8 cellular contexts compared by ENCODE assay signal in the genomic region with DNA sequence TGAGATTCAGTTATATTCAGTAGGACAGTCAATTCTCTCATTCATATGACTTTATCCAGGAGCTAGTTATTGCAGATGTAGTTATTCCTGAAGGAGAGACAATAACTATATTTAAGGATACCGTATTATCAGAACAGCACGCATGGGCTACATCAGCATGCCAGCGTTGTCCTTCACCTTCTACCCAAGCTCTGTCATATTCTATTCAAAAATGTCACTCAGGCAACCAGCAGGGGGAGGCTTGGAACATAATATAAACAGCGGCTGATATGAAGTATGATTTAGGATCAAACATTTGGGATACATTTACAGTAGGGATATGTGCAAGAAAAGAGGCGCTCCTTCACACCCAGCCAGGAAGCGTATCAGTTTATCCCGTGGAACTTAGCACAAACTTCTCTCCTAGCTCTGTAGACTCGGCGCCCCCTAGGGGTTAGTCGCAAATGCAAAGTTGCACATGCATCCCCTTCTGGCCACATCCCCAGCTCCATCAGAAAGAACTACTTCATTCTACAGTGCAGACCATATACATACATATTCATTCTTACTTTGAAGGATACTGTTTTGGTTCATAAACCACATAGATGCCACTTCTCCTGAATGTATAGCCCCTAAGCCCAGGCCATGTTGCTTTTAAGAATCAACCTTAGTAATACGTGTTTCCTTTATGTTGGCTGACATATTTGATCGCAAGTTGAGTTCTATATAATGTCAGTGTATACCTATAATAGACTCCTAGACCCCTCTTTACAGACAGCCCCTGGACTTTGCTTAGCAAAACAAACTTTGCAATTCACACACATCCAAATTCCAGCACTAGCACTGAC.
DNase-seq lines count a peak whose midpoint lies in the region; ATAC-seq and TF ChIP-seq lines count a peak whose summit lies in the region.

No MANE protein-coding gene starts in this region.

- H4K91ac ChIP-seq in mesenchymal stem cell (ENCODE audit: low read length): no peak overlapping the region

- ATAC-seq in GM18502 (IDR thresholded peaks at IDR 0.05; ENCODE audit: poor library complexity, unreplicated experiment): peak; percentile 70
- peak; percentile 68 for ATAC-seq in HG03432 (IDR thresholded peaks at IDR 0.05; ENCODE audit: unreplicated experiment)

- no peak overlapping the region for H3K4ac ChIP-seq in mesenchymal stem cell (ENCODE audit: low read depth in 1 of 2, low read length in 2 of 2)

- no peaks in the 10 kb centered on the region for H3K36me3 Mint-ChIP-seq in immature natural killer cell

- POLR2A ChIA-PET in SK-N-SH (lab: Yijun Ruan, JAX): no interaction called here

- no peak overlapping the region for H2AFZ ChIP-seq in SK-N-SH (ENCODE audit: low read depth)
- H2AFZ ChIP-seq in mesenchymal stem cell (ENCODE audit: low read depth, low read length): no peak overlapping the region

- H2BK12ac ChIP-seq in mesenchymal stem cell (ENCODE audit: low read length in 2 of 2): no peak overlapping the region

- no peak overlapping the region for H3K4me2 ChIP-seq in SK-N-SH
- no peak overlapping the region for H3K4me2 ChIP-seq in mesenchymal stem cell (ENCODE audit: low read length, poor library complexity, severe bottlenecking)

- H3K36me3 ChIP-seq in SK-N-SH (replicated peaks in 1 of 2; ENCODE audit: control insufficient read depth in 1 of 2, insufficient read depth in 2 of 2, low read length in 1 of 2): no peaks in the 10 kb centered on the region
- H3K36me3 ChIP-seq in mesenchymal stem cell (ENCODE audit: control insufficient read depth in 1 of 2, insufficient read depth in 2 of 2, low read depth in 1 of 2, low read length in 2 of 2): no peaks in the 10 kb centered on the region

- TF ChIP-seq EP300 in SK-N-SH (IDR thresholded peaks at IDR 0.05; ENCODE audit: borderline replicate concordance in 1 of 2, low read depth in 1 of 2, low read length in 1 of 2): no peak

- H3K14ac ChIP-seq in mesenchymal stem cell (ENCODE audit: low read length in 2 of 2): no peak overlapping the region

- no peak overlapping the region for H3K4me3 Mint-ChIP-seq in immature natural killer cell

- H2AK5ac ChIP-seq in mesenchymal stem cell (ENCODE audit: low read length, severe bottlenecking): no peak overlapping the region

- CTCF ChIA-PET in SK-N-SH (lab: Yijun Ruan, JAX): interaction anchor here (0.7 to 1.9 kb wide), 15 partner anchors 10 to 879 kb away, joined by 3 to 14 read pairs (median 3); no protein-coding TSS in a partner anchor

- no peak overlapping the region for H3K23ac ChIP-seq in mesenchymal stem cell (ENCODE audit: low read length in 2 of 2)

- H3K79me1 ChIP-seq in mesenchymal stem cell (replicated peaks; ENCODE audit: low read length, poor library complexity, severe bottlenecking): no peaks in the 10 kb centered on the region

- H2BK15ac ChIP-seq in mesenchymal stem cell (ENCODE audit: low read depth, poor library complexity, severe bottlenecking): no peak overlapping the region

- peaks cover 0 to 3% (median under 1%) of the 10 kb centered on the region in 6 donors for H3K9me3 Mint-ChIP-seq in immature natural killer cell

- H4K8ac ChIP-seq in mesenchymal stem cell (ENCODE audit: low read length): no peak overlapping the region

- 35% methylated on average over 12 of the region's 12 CpGs for WGBS in SK-N-SH (ENCODE audit: low lambda C conversion rate)
- 48% methylated on average over 9 of the region's 12 CpGs for WGBS in mesenchymal stem cell

- H3K4me1 ChIP-seq in SK-N-SH (ENCODE audit: control insufficient read depth in 1 of 2, insufficient read depth in 2 of 2, low read depth in 1 of 2, low read length in 1 of 2) (no peaks in the 10 kb centered on the region), mesenchymal stem cell (ENCODE audit: control insufficient read depth, insufficient read depth, low read depth, low read length) (no peaks in the 10 kb centered on the region)

- H3K27me3 Mint-ChIP-seq in immature natural killer cell (ENCODE audit: low read depth in 3 of 3): peaks cover 0 to 5% (median 3%) of the 10 kb centered on the region in 3 donors

- no peak overlapping the region for H3K18ac ChIP-seq in mesenchymal stem cell (ENCODE audit: low read depth in 1 of 2, low read length in 2 of 2)

- intact Hi-C loops in posterior cingulate gyrus (cut with DNase I): no loop called here

- no peaks in the 10 kb centered on the region; the same call in 1 of the 2 replicates for H3K27me3 ChIP-seq in SK-N-SH (ENCODE audit: insufficient read depth)
- peaks cover 0 to 4% of the 10 kb centered on the region in 2 experiments for H3K27me3 ChIP-seq in mesenchymal stem cell (ENCODE audit: control insufficient read depth in 1 of 2, insufficient read depth in 1 of 2, low read length in 2 of 2)

- no peaks in the 10 kb centered on the region for H3K79me2 ChIP-seq in SK-N-SH (ENCODE audit: insufficient read depth)

- H3K4me1 Mint-ChIP-seq in immature natural killer cell: no peaks in the 10 kb centered on the region

- no peak overlapping the region for H3K9ac ChIP-seq in SK-N-SH
- H3K9ac ChIP-seq in mesenchymal stem cell (ENCODE audit: low read length): no peak overlapping the region

- H3K27ac ChIP-seq in SK-N-SH (ENCODE audit: low read depth in 2 of 2, low read length in 1 of 2) (no peak overlapping the region), mesenchymal stem cell (ENCODE audit: low read length, poor library complexity, severe bottlenecking) (no peak overlapping the region)

- no peak overlapping the region for H3K27ac Mint-ChIP-seq in immature natural killer cell

- H3F3A ChIP-seq in SK-N-SH (replicated peaks; ENCODE audit: insufficient read depth): no peaks in the 10 kb centered on the region

- peak; percentile 72 for DNase-seq in CD1c-positive myeloid dendritic cell (ENCODE audit: extremely low spot score)
- DNase-seq in SK-N-SH: peak; percentile 3
- DNase-seq in fibroblast of the aortic adventitia (ENCODE audit: low read depth): peak; percentile 49
- peak in 6 of 10 donors; percentile 2 to 70 (median 12) for DNase-seq in posterior cingulate gyrus
- no peak for DNase-seq in mesenchymal stem cell
- DNase-seq in immature natural killer cell: no peak

- H3K4me3 ChIP-seq in SK-N-SH (ENCODE audit: low read depth in 2 of 2, low read length in 1 of 2) (peak overlapping the region in 1 of 2 experiments; percentile 47; a peak in 1 of 4 replicates), fibroblast of the aortic adventitia (ENCODE audit: low read depth, low read length) (no peak overlapping the region), mesenchymal stem cell (ENCODE audit: insufficient read depth in 1 of 2, low read depth in 1 of 2, low read length in 2 of 2) (no peak overlapping the region)

- no peaks in the 10 kb centered on the region for H3K9me3 ChIP-seq in SK-N-SH
- H3K9me3 ChIP-seq in mesenchymal stem cell (ENCODE audit: control insufficient read depth, low read length): no peaks in the 10 kb centered on the region

- H3K9me2 ChIP-seq in SK-N-SH: no peaks in the 10 kb centered on the region

- H4K20me1 ChIP-seq in SK-N-SH (ENCODE audit: insufficient read depth): no peaks in the 10 kb centered on the region

- H2BK120ac ChIP-seq in mesenchymal stem cell (ENCODE audit: low read depth, low read length): no peak overlapping the region

- TF ChIP-seq CTCF in SK-N-SH (IDR thresholded peaks at IDR 0.05): peak; percentile 83
- TF ChIP-seq CTCF in fibroblast of the aortic adventitia (IDR thresholded peaks at IDR 0.05; ENCODE audit: insufficient read depth, low read length): peak; percentile 67

- no peak overlapping the region for H2BK5ac ChIP-seq in mesenchymal stem cell (ENCODE audit: low read depth, low read length, poor library complexity, severe bottlenecking)

- 0 out of 2 replicates have a peak, but pooled peaks have one; percentile 19 for TF ChIP-seq RAD21 in SK-N-SH (IDR thresholded peaks at IDR 0.05; ENCODE audit: low read length)

TF ChIP-seq in SK-N-SH, 30 proteins besides CTCF, POLR2A, EP300 and RAD21:
- TF ChIP-seq SMC3 (IDR thresholded peaks at IDR 0.05; ENCODE audit: low read depth, low read length) (0 out of 2 replicates have a peak, but pooled peaks have one; percentile 12), POLR2AphosphoS5 (IDR thresholded peaks at IDR 0.05; ENCODE audit: low read depth, low read length) (no peak)

Comparison
In these comparisons a context has a peak if more than half of its experiments do, and no peak if none do; other contexts are left out.
1. DNase-seq: peak in CD1c-positive myeloid dendritic cell (single experiment), SK-N-SH (single experiment), fibroblast of the aortic adventitia (single experiment) and posterior cingulate gyrus (6 of 10); none in mesenchymal stem cell (single experiment) and immature natural killer cell (0 of 3).